Comparison of ENCODE assay signal across 15 cellular contexts in the genomic region with DNA sequence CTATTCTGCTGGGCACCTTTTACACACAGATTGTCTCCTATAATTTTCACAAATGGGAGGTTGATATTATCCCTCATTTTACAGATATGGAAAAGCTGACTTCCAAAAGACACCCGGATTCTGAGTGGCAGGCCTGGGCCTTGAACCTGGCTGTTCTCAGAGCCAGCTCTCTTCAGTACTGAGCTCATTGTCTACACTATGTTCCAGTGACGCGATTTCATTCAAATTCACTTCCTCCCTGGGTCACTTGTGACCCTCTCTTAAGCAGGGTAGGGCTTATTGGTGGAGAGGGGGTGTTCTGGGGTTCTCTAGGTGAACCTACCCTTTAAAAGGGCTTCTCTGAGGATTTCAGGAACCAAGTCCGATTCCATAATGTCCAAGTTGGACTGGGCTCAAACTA.
DNase-seq lines count a peak whose midpoint lies in the region; ATAC-seq and TF ChIP-seq lines count a peak whose summit lies in the region.
"Had no signal": no experiment of that assay in that cellular context is flagged by ENCODE, and none has a peak within 500 bp of the region (broad histone marks: within the 10 kb centered on the region; RNA-seq: fewer than 3 reads in every experiment).

No MANE protein-coding gene starts in this region.

- no peak overlapping the region for H3K27ac ChIP-seq in CD4-positive, alpha-beta T cell (ENCODE audit: low read depth, low read length)
- H3K27ac ChIP-seq in right atrium auricular region, result no peak overlapping the region
- H3K27ac ChIP-seq: esophagus muscularis mucosa, heart left ventricle, prostate gland, suprapubic skin had no signal

- no peaks in the 10 kb centered on the region for H3K27me3 ChIP-seq in CD4-positive, alpha-beta T cell (ENCODE audit: control insufficient read depth, insufficient read depth, low read length)
- H3K27me3 ChIP-seq in right atrium auricular region, result no peaks in the 10 kb centered on the region
- H3K27me3 ChIP-seq: heart left ventricle, suprapubic skin had no signal

- CTCF ChIA-PET in CD4-positive, alpha-beta T cell (lab: Charles Lee), result no interaction called here
- CTCF ChIA-PET in activated CD4-positive, alpha-beta memory T cell treated with anti-CD3 and anti-CD28 coated beads, Interleukin-2, amount 10 ng/mL, durations not matched to agents 7 days and 5 days (lab: Charles Lee), result interaction anchor here (1.3 to 1.5 kb wide), 3 partner anchors 145 to 350 kb away, joined by 3 to 5 read pairs (median 4); no protein-coding TSS in a partner anchor

- DNase-seq in CD4-positive, alpha-beta T cell, result no peak
- no peak for DNase-seq in activated CD4-positive, alpha-beta memory T cell treated with anti-CD3 and anti-CD28 coated beads, Interleukin-2, amount 10 ng/mL, durations not matched to agents 7 days and 5 days
- DNase-seq in memory B cell (ENCODE audit: low spot score in 2 of 2) (peak in 1 of 2 donors; percentile 51), right atrium auricular region (ENCODE audit: low spot score) (no peak), HT-29 (ENCODE audit: low spot score) (no peak)
- DNase-seq in stimulated activated CD8-positive, alpha-beta memory T cell treated with anti-CD3 and anti-CD28 coated beads, Interleukin-4, amount 100 ng/mL, for 48 hours, result no peak
- DNase-seq: C1 segment of cervical spinal cord, KBM-7, NCI-H146 had no signal

- no peaks in the 10 kb centered on the region for H3K27me3 Mint-ChIP-seq in CD4-positive, alpha-beta T cell
- H3K27me3 Mint-ChIP-seq in activated CD4-positive, alpha-beta memory T cell treated with anti-CD3 and anti-CD28 coated beads, Interleukin-2, amount 10 ng/mL, durations not matched to agents 7 days and 5 days, result no peaks in the 10 kb centered on the region
- H3K27me3 Mint-ChIP-seq in memory B cell, result no peaks in the 10 kb centered on the region

- ATAC-seq in CD4-positive, alpha-beta T cell (ENCODE audit: poor library complexity), result no peak
- ATAC-seq in GM18505 (IDR thresholded peaks at IDR 0.05; ENCODE audit: unreplicated experiment), result no peak
- ATAC-seq in memory B cell (ENCODE audit: low read depth), result peak; percentile 48
- ATAC-seq: SK-N-SH treated with all-trans-retinoic acid at 6 μM for 48 hours had no signal

- no peaks in the 10 kb centered on the region for H3K36me3 ChIP-seq in right atrium auricular region
- H3K36me3 ChIP-seq: esophagus muscularis mucosa, prostate gland, suprapubic skin had no signal

- no peak overlapping the region for H3K4me3 ChIP-seq in right atrium auricular region
- H3K4me3 ChIP-seq: esophagus muscularis mucosa, heart left ventricle, prostate gland, suprapubic skin had no signal

- H3K9me3 ChIP-seq in CD4-positive, alpha-beta T cell (ENCODE audit: control insufficient read depth, low read length), result no peaks in the 10 kb centered on the region
- H3K9me3 ChIP-seq in right atrium auricular region, result no peaks in the 10 kb centered on the region
- H3K9me3 ChIP-seq: esophagus muscularis mucosa, heart left ventricle, prostate gland, suprapubic skin had no signal

- peaks cover 37% of the 10 kb centered on the region for H3K4me1 Mint-ChIP-seq in CD4-positive, alpha-beta T cell (ENCODE audit: low read depth)
- H3K4me1 Mint-ChIP-seq in activated CD4-positive, alpha-beta memory T cell treated with anti-CD3 and anti-CD28 coated beads, Interleukin-2, amount 10 ng/mL, durations not matched to agents 7 days and 5 days, result peaks cover 82% of the 10 kb centered on the region
- peaks cover 59% of the 10 kb centered on the region for H3K4me1 Mint-ChIP-seq in memory B cell

- no peaks in the 10 kb centered on the region for H3K36me3 Mint-ChIP-seq in CD4-positive, alpha-beta T cell (ENCODE audit: low read depth)
- H3K36me3 Mint-ChIP-seq in activated CD4-positive, alpha-beta memory T cell treated with anti-CD3 and anti-CD28 coated beads, Interleukin-2, amount 10 ng/mL, durations not matched to agents 7 days and 5 days (ENCODE audit: low read depth), result peaks cover 25% of the 10 kb centered on the region
- H3K36me3 Mint-ChIP-seq in memory B cell, result peaks cover 14% of the 10 kb centered on the region

- POLR2A ChIA-PET in CD4-positive, alpha-beta T cell (lab: Charles Lee), result no interaction called here
- POLR2A ChIA-PET in activated CD4-positive, alpha-beta memory T cell treated with anti-CD3 and anti-CD28 coated beads, Interleukin-2, amount 10 ng/mL, durations not matched to agents 7 days and 5 days (lab: Charles Lee), result interaction anchor here (0.7 to 3.4 kb wide), 6 partner anchors 11 to 384 kb away, joined by 3 to 16 read pairs (median 8); a partner anchor contains a TSS

- H3K4me3 Mint-ChIP-seq in CD4-positive, alpha-beta T cell, result peak overlapping the region; percentile 65
- peak overlapping the region; percentile 63 for H3K4me3 Mint-ChIP-seq in activated CD4-positive, alpha-beta memory T cell treated with anti-CD3 and anti-CD28 coated beads, Interleukin-2, amount 10 ng/mL, durations not matched to agents 7 days and 5 days
- peak overlapping the region; percentile 85 for H3K4me3 Mint-ChIP-seq in memory B cell

- peak overlapping the region; percentile 46 for H3K27ac Mint-ChIP-seq in CD4-positive, alpha-beta T cell
- H3K27ac Mint-ChIP-seq in activated CD4-positive, alpha-beta memory T cell treated with anti-CD3 and anti-CD28 coated beads, Interleukin-2, amount 10 ng/mL, durations not matched to agents 7 days and 5 days, result peak overlapping the region; percentile 97
- H3K27ac Mint-ChIP-seq in memory B cell, result peak overlapping the region; percentile 99

- peak; percentile 51 for TF ChIP-seq POLR2A in GM18505 (IDR thresholded peaks at IDR 0.05; ENCODE audit: borderline replicate concordance, extremely low read depth, insufficient read depth, insufficient read length)

- H3K9me3 Mint-ChIP-seq in CD4-positive, alpha-beta T cell, result no peaks in the 10 kb centered on the region
- peaks cover 6% of the 10 kb centered on the region for H3K9me3 Mint-ChIP-seq in activated CD4-positive, alpha-beta memory T cell treated with anti-CD3 and anti-CD28 coated beads, Interleukin-2, amount 10 ng/mL, durations not matched to agents 7 days and 5 days
- peaks cover 11% of the 10 kb centered on the region for H3K9me3 Mint-ChIP-seq in memory B cell

- intact Hi-C loops in CD4-positive, alpha-beta T cell (cut with DNase I, micrococcal nuclease), result no loop called here

- H3K4me1 ChIP-seq in right atrium auricular region, result no peaks in the 10 kb centered on the region
- H3K4me1 ChIP-seq: prostate gland had no signal

- no peak for TF ChIP-seq CTCF in CD4-positive, alpha-beta T cell (IDR thresholded peaks at IDR 0.05)
- no peak for TF ChIP-seq CTCF in right atrium auricular region (IDR thresholded peaks at IDR 0.05)

Comparison
In these comparisons a context has a peak if more than half of its experiments do, and no peak if none do; other contexts are left out.
1. H3K27ac Mint-ChIP-seq: peak in every context shown above with its lines; median percentile 99 in memory B cell; 97 in activated CD4-positive, alpha-beta memory T cell treated with anti-CD3 and anti-CD28 coated beads, Interleukin-2, amount 10 ng/mL, durations not matched to agents 7 days and 5 days; 46 in CD4-positive, alpha-beta T cell.